Comparison of ENCODE assay signal across 8 cellular contexts in the genomic region with DNA sequence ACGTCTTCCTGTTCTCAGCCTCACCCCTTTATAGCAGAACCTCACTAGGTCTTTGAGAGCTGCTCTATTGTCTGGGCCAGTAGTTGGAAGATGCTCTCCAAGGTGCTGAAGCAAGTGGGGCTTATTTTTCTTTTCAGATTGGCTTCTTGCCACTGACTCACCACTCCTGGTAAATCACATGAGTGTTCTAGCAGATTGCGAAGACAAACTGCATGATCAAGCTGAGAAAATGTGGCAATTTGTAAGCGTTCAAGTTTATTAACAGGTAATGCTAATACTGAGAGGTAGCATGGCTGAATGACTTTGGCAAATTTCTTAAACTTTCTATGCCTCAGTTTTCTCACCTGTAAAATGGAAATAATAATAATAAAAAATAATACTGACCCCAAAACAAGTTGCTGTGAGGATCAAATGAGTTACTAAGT. TPM values are rescaled to one million over a fixed set of nuclear protein-coding genes. Genes with fewer than 3 reads are reported as not detected.
DNase-seq lines count a peak whose midpoint lies in the region; ATAC-seq and TF ChIP-seq lines count a peak whose summit lies in the region.

No MANE protein-coding gene starts in this region.

- peak; percentile 71 for DNase-seq in GM04503 (ENCODE audit: low read depth)
- DNase-seq in MG63, result peak; percentile 52
- peak; percentile 91 for DNase-seq in brain microvascular endothelial cell
- DNase-seq in mucosa of gallbladder (ENCODE audit: low spot score), result peak; percentile 75
- DNase-seq in midbrain (lab: John Stamatoyannopoulos, UW), result no peak
- no peak for DNase-seq in NCI-H1930 (lab: John Stamatoyannopoulos, UW)

- H3K4me3 ChIP-seq in MG63, result no peak overlapping the region
- H3K4me3 ChIP-seq in brain microvascular endothelial cell (ENCODE audit: low read depth, low read length), result no peak overlapping the region

- no peaks in the 10 kb centered on the region for H3K9me3 ChIP-seq in MG63

- ATAC-seq in HG03354 (IDR thresholded peaks at IDR 0.05; ENCODE audit: poor library complexity, severe bottlenecking, unreplicated experiment), result no peak
- ATAC-seq in GM18868 (IDR thresholded peaks at IDR 0.05; ENCODE audit: unreplicated experiment), result no peak

- no peak overlapping the region for H3K27ac ChIP-seq in brain microvascular endothelial cell

- H3K36me3 ChIP-seq in MG63 (no peaks in the 10 kb centered on the region), brain microvascular endothelial cell (replicated peaks) (no peaks in the 10 kb centered on the region)

- no peak for TF ChIP-seq CTCF in brain microvascular endothelial cell (IDR thresholded peaks at IDR 0.05; ENCODE audit: low read depth, low read length, missing control alignments)

- in situ Hi-C loops in brain microvascular endothelial cell (cut with HindIII; ENCODE audit: low pct_ligation_motif_present, low sequenced_read_pairs), result no loop called here

- H3K27me3 ChIP-seq in MG63, result peaks cover 44% of the 10 kb centered on the region
- H3K27me3 ChIP-seq in brain microvascular endothelial cell (replicated peaks), result no peaks in the 10 kb centered on the region

RNA-seq across cellular contexts. Expression of a gene that starts 59.2 kb away (rescaled TPM):
- total RNA-seq in MG63 (2014; rRNA removed; shearing (Covaris generic); ENCODE audit: low replicate concordance), result not detected in 2 replicates
- total RNA-seq in mucosa of gallbladder, result not detected

Comparison
In these comparisons a context has a peak if more than half of its experiments do, and no peak if none do; other contexts are left out.
1. DNase-seq: peak in GM04503 (single experiment), MG63 (single experiment), brain microvascular endothelial cell (single experiment) and mucosa of gallbladder (single experiment); none in midbrain (single experiment) and NCI-H1930 (0 of 2).